1 cellular context compared by ENCODE assay signal in the genomic region with DNA sequence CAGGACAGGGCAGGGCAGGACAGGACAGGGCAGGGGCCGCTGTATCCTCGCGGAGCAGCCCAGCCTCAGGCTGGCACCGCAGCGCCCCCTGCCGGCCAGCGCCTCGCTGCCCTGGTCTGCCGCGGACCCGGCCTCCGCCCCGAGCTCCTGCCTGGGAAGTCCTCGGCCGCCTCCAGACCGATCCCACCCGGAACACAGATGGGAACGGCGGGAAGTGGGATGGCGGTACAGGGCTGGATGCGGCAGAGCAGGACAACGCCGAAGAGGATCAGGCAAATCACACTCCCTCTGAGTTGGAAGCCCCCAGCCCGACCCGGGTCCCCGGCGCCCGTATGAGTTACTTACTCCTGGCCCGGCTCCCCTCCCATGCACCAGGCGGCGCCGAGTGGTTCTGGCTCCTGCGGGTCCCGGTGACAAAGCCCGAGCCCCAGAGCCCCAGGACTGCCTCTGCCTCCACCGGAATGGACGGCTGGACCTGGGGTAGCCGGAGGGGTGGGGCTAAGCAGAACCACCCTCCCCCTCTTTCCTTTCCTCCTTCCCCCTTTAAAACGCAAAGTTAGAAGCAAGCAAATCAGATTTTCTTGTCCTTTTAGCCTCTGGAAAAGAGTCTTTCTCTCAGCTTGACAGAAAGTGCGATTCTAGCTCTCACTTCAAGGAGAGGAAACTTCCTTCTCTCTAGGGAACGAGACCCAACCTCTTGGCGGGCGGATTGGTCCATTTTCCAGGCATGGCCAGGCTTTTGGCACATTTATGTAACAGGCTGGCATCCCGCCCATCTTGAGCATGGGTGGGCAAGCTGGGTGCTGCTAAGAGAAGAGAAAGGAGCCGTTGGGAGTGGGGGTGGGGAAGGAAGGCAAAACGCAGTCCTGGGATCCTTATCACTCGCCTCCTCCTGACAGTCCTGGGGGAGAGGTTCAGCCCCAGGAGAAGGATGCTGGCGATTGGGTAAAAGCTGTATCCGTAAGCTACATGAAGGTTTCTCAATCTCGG.
A peak's percentile ranks its signal among the peaks of the same experiment; 100 is the strongest.
TF ChIP-seq lines count a peak whose summit lies in the region.

Gene TP53I3, minus strand, starts transcription at position 449 of the 990 bp plus-strand sequence. CDS start 508 bp downstream, outside the sequence.

TF ChIP-seq in HepG2, 621 proteins besides CTCF, POLR2A, EP300 and RAD21 (continued from another document and continues in another):
- TF ChIP-seq HOMEZ (CRISPR knock-in tag; IDR thresholded peaks at IDR 0.05; ENCODE audit: low read depth) (no peak; the same call in 1 of the 2 replicates), RARA (CRISPR knock-in tag; IDR thresholded peaks at IDR 0.05) (peak; percentile 15; the same call in 1 of the 2 replicates), MED8 (CRISPR knock-in tag; IDR thresholded peaks at IDR 0.05; ENCODE audit: insufficient replicate concordance) (peak; percentile 62), ZSCAN5A (CRISPR knock-in tag; IDR thresholded peaks at IDR 0.05; ENCODE audit: borderline replicate concordance) (peak; percentile 76; the same call in 1 of the 2 replicates), ZNF772 (CRISPR knock-in tag; IDR thresholded peaks at IDR 0.05) (peak; percentile 89; the same call in 1 of the 2 replicates), XRCC5 (optimal IDR thresholded peaks at IDR 0.05; ENCODE audit: low read length) (peak; percentile 91), JARID2 (CRISPR knock-in tag; IDR thresholded peaks at IDR 0.05; ENCODE audit: insufficient replicate concordance) (no peak), CEBPG (CRISPR knock-in tag; IDR thresholded peaks at IDR 0.05) (0 out of 2 replicates have a peak, but pooled peaks have one; percentile 3), ZNF3 (CRISPR knock-in tag; IDR thresholded peaks at IDR 0.05) (0 out of 2 replicates have a peak, but pooled peaks have one; percentile 33), ZNF7 (CRISPR knock-in tag; IDR thresholded peaks at IDR 0.05) (no peak; the same call in 1 of the 2 replicates), ZNF713 (CRISPR knock-in tag; IDR thresholded peaks at IDR 0.05) (0 out of 2 replicates have a peak, but pooled peaks have one; percentile 13), ZNF207 (IDR thresholded peaks at IDR 0.05; ENCODE audit: borderline replicate concordance) (no peak), ZNF605 (CRISPR knock-in tag; IDR thresholded peaks at IDR 0.05) (peak; percentile 73; the same call in 1 of the 2 replicates), SALL2 (CRISPR knock-in tag; IDR thresholded peaks at IDR 0.05) (no peak; the same call in none of the 2 replicates), ADNP (CRISPR knock-in tag; IDR thresholded peaks at IDR 0.05) (peak; percentile 72; the same call in 1 of the 2 replicates), ZNF274 (CRISPR knock-in tag; IDR thresholded peaks at IDR 0.05) (peak; percentile 82; the same call in 1 of the 2 replicates), ZNF792 (CRISPR knock-in tag; IDR thresholded peaks at IDR 0.05) (peak; percentile 56), ZNF333 (CRISPR knock-in tag; IDR thresholded peaks at IDR 0.05; ENCODE audit: borderline replicate concordance) (0 out of 2 replicates have a peak, but pooled peaks have one; percentile 19), HMG20A (CRISPR knock-in tag; IDR thresholded peaks at IDR 0.05; ENCODE audit: borderline replicate concordance) (no peak), PRPF4 (IDR thresholded peaks at IDR 0.05; ENCODE audit: low read depth, low read length, poor library complexity, severe bottlenecking) (no peak), ZNF572 (CRISPR knock-in tag; IDR thresholded peaks at IDR 0.05) (peak; percentile 80; the same call in 1 of the 2 replicates), ZNF407 (CRISPR knock-in tag; IDR thresholded peaks at IDR 0.05; ENCODE audit: not compliant biosample characterization) (peak; percentile 82), CHD4 (IDR thresholded peaks at IDR 0.05; ENCODE audit: borderline replicate concordance, low read length) (no peak), KLF11 (CRISPR knock-in tag; IDR thresholded peaks at IDR 0.05) (no peak), CREBL2 (CRISPR knock-in tag; IDR thresholded peaks at IDR 0.05; ENCODE audit: borderline replicate concordance) (0 out of 2 replicates have a peak, but pooled peaks have one; percentile 26), ZBTB8A (CRISPR knock-in tag; IDR thresholded peaks at IDR 0.05; ENCODE audit: borderline replicate concordance, low read depth) (0 out of 2 replicates have a peak, but pooled peaks have one; percentile 5), YY1 (IDR thresholded peaks at IDR 0.05; ENCODE audit: insufficient read depth, insufficient replicate concordance, low read depth, low read length) (peak; percentile 61), ZNF879 (CRISPR knock-in tag; IDR thresholded peaks at IDR 0.05) (no peak), SOX5 (CRISPR knock-in tag; IDR thresholded peaks at IDR 0.05; ENCODE audit: borderline replicate concordance) (peak; percentile 55), BRD4 (CRISPR knock-in tag; IDR thresholded peaks at IDR 0.05) (no peak), ONECUT2 (CRISPR knock-in tag; IDR thresholded peaks at IDR 0.05) (peak; percentile 7; the same call in 1 of the 2 replicates), YEATS2 (CRISPR knock-in tag; IDR thresholded peaks at IDR 0.05; ENCODE audit: borderline replicate concordance) (peak; percentile 40; the same call in 1 of the 2 replicates)
- TF ChIP-seq, protein P1, sequence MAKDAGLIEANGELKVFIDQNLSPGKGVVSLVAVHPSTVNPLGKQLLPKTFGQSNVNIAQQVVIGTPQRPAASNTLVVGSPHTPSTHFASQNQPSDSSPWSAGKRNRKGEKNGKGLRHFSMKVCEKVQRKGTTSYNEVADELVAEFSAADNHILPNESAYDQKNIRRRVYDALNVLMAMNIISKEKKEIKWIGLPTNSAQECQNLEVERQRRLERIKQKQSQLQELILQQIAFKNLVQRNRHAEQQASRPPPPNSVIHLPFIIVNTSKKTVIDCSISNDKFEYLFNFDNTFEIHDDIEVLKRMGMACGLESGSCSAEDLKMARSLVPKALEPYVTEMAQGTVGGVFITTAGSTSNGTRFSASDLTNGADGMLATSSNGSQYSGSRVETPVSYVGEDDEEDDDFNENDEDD (CRISPR knock-in tag; IDR thresholded peaks at IDR 0.05; ENCODE audit: borderline replicate concordance) = peak; percentile 30; the same call in 1 of the 2 replicates
- TF ChIP-seq, protein P2, sequence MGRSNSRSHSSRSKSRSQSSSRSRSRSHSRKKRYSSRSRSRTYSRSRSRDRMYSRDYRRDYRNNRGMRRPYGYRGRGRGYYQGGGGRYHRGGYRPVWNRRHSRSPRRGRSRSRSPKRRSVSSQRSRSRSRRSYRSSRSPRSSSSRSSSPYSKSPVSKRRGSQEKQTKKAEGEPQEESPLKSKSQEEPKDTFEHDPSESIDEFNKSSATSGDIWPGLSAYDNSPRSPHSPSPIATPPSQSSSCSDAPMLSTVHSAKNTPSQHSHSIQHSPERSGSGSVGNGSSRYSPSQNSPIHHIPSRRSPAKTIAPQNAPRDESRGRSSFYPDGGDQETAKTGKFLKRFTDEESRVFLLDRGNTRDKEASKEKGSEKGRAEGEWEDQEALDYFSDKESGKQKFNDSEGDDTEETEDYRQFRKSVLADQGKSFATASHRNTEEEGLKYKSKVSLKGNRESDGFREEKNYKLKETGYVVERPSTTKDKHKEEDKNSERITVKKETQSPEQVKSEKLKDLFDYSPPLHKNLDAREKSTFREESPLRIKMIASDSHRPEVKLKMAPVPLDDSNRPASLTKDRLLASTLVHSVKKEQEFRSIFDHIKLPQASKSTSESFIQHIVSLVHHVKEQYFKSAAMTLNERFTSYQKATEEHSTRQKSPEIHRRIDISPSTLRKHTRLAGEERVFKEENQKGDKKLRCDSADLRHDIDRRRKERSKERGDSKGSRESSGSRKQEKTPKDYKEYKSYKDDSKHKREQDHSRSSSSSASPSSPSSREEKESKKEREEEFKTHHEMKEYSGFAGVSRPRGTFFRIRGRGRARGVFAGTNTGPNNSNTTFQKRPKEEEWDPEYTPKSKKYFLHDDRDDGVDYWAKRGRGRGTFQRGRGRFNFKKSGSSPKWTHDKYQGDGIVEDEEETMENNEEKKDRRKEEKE (IDR thresholded peaks at IDR 0.05) = no peak
